Comparison of ENCODE assay signal across 1 cellular context in genomic region chr20:45095753-45096371, GRCh38.
A peak's percentile ranks its signal among the peaks of the same experiment; 100 is the strongest.
TF ChIP-seq lines count a peak whose summit lies in the region.

No MANE protein-coding gene starts in this region.

TF ChIP-seq in HepG2, 621 proteins besides CTCF, POLR2A, EP300 and RAD21 (continued from another document):
- TF ChIP-seq BCL6 (CRISPR knock-in tag; IDR thresholded peaks at IDR 0.05) (0 out of 2 replicates have a peak, but pooled peaks have one; percentile 15), NR2F6 (IDR thresholded peaks at IDR 0.05) (no peak), NR2F6 (CRISPR knock-in tag; IDR thresholded peaks at IDR 0.05) (no peak), UBTF (CRISPR knock-in tag; IDR thresholded peaks at IDR 0.05) (no peak), PCBP2 (optimal IDR thresholded peaks at IDR 0.05; ENCODE audit: low read depth, low read length, poor library complexity, severe bottlenecking) (no peak), SMC3 (IDR thresholded peaks at IDR 0.05; ENCODE audit: low read length) (peak; percentile 89), NFE2L1 (CRISPR knock-in tag; IDR thresholded peaks at IDR 0.05; ENCODE audit: borderline replicate concordance) (no peak), ERF (CRISPR knock-in tag; IDR thresholded peaks at IDR 0.05) (0 out of 2 replicates have a peak, but pooled peaks have one; percentile 41), XBP1 (CRISPR knock-in tag; IDR thresholded peaks at IDR 0.05) (no peak), ZNF543 (CRISPR knock-in tag; IDR thresholded peaks at IDR 0.05) (no peak), ZSCAN30 (CRISPR knock-in tag; IDR thresholded peaks at IDR 0.05) (no peak), ZHX1 (CRISPR knock-in tag; IDR thresholded peaks at IDR 0.05; ENCODE audit: low read depth) (no peak), ZNF891 (CRISPR knock-in tag; IDR thresholded peaks at IDR 0.05) (no peak)
